Comparison of ENCODE assay signal across 1 cellular context in the genomic region with DNA sequence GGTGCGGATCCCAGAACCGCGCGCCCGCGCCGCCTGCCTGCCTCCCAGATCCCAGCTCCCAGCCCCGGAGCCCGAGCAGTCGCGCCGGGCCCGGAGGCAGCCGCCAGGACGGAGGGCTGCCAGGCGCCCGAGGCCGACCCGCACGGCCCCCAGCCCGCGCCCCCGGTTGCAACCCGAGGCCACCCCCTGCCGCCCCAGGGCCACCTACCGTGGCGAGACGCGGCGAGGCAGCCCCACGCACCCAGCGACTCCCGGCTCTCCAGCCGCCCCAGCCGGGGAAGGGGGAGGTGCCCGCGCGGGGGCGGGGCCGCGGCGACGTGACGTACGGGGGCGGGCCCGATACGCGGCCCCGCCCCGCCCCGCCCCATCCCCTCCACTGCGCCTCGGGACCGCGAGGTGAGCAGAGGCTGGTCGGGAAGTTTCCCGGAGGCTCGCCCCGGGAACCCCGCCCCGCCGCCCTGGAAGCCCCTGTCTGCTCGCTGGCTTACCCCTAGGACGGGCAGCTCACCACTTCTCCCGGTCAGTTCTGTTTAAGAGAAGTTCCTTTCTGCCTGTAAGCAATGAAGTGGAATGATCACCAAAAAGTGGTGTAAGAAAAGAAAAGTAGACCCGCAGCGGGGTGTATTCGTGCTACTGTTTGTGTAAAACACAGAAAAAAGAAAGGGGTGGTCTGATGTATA.
TF ChIP-seq lines count a peak whose summit lies in the region.

Gene TPST2 (minus strand): TSS at position 288 of the 680 bp plus-strand sequence. CDS start 48,502 bp downstream, outside the sequence.

TF ChIP-seq in HepG2, 621 proteins besides CTCF, POLR2A, EP300 and RAD21 (continued from another document and continues in another):
- TF ChIP-seq, protein P1, sequence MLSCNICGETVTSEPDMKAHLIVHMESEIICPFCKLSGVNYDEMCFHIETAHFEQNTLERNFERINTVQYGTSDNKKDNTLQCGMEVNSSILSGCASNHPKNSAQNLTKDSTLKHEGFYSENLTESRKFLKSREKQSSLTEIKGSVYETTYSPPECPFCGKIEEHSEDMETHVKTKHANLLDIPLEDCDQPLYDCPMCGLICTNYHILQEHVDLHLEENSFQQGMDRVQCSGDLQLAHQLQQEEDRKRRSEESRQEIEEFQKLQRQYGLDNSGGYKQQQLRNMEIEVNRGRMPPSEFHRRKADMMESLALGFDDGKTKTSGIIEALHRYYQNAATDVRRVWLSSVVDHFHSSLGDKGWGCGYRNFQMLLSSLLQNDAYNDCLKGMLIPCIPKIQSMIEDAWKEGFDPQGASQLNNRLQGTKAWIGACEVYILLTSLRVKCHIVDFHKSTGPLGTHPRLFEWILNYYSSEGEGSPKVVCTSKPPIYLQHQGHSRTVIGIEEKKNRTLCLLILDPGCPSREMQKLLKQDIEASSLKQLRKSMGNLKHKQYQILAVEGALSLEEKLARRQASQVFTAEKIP (CRISPR knock-in tag; IDR thresholded peaks at IDR 0.05; ENCODE audit: borderline replicate concordance), result no peak
- TF ChIP-seq ZBTB8A (CRISPR knock-in tag; IDR thresholded peaks at IDR 0.05; ENCODE audit: borderline replicate concordance, low read depth) (no peak), ZNF784 (CRISPR knock-in tag; IDR thresholded peaks at IDR 0.05; ENCODE audit: borderline replicate concordance) (no peak), ZNF207 (IDR thresholded peaks at IDR 0.05; ENCODE audit: borderline replicate concordance) (no peak), KAT7 (CRISPR knock-in tag; IDR thresholded peaks at IDR 0.05; ENCODE audit: borderline replicate concordance) (no peak), ZBTB43 (CRISPR knock-in tag; conservative IDR thresholded peaks at IDR 0.05) (no peak), ZNF468 (CRISPR knock-in tag; IDR thresholded peaks at IDR 0.05) (no peak), ZNF383 (CRISPR knock-in tag; IDR thresholded peaks at IDR 0.05; ENCODE audit: borderline replicate concordance) (no peak), ZNF382 (CRISPR knock-in tag; IDR thresholded peaks at IDR 0.05; ENCODE audit: borderline replicate concordance) (no peak), POGZ (CRISPR knock-in tag; IDR thresholded peaks at IDR 0.05) (no peak), ZNF431 (CRISPR knock-in tag; IDR thresholded peaks at IDR 0.05; ENCODE audit: borderline replicate concordance, low read depth) (0 out of 2 replicates have a peak, but pooled peaks have one; percentile 33), ZNF33A (CRISPR knock-in tag; IDR thresholded peaks at IDR 0.05; ENCODE audit: borderline replicate concordance) (no peak), ZBTB7B (CRISPR knock-in tag; IDR thresholded peaks at IDR 0.05) (no peak), ZNF775 (CRISPR knock-in tag; IDR thresholded peaks at IDR 0.05; ENCODE audit: borderline replicate concordance) (no peak), HNF4G (IDR thresholded peaks at IDR 0.05; ENCODE audit: borderline replicate concordance, low read depth, low read length) (no peak), HNF4G (CRISPR knock-in tag; IDR thresholded peaks at IDR 0.05; ENCODE audit: borderline replicate concordance, low read depth) (no peak), TFAP4 (IDR thresholded peaks at IDR 0.05; ENCODE audit: borderline replicate concordance, low read depth) (0 out of 2 replicates have a peak, but pooled peaks have one; percentile 21), ZNF562 (CRISPR knock-in tag; IDR thresholded peaks at IDR 0.05; ENCODE audit: borderline replicate concordance) (no peak), GABPB1 (CRISPR knock-in tag; IDR thresholded peaks at IDR 0.05) (peak; percentile 21; the same call in 1 of the 2 replicates), REXO4 (CRISPR knock-in tag; IDR thresholded peaks at IDR 0.05; ENCODE audit: borderline replicate concordance) (no peak), ZNF367 (CRISPR knock-in tag; IDR thresholded peaks at IDR 0.05; ENCODE audit: borderline replicate concordance) (no peak)
- TF ChIP-seq, protein P2, sequence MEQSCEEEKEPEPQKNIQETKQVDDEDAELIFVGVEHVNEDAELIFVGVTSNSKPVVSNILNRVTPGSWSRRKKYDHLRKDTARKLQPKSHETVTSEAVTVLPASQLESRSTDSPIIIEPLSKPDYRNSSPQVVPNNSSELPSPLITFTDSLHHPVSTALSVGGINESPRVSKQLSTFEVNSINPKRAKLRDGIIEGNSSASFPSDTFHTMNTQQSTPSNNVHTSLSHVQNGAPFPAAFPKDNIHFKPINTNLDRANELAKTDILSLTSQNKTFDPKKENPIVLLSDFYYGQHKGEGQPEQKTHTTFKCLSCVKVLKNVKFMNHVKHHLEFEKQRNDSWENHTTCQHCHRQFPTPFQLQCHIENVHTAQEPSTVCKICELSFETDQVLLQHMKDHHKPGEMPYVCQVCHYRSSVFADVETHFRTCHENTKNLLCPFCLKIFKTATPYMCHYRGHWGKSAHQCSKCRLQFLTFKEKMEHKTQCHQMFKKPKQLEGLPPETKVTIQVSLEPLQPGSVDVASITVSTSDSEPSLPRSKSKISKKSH (CRISPR knock-in tag; IDR thresholded peaks at IDR 0.05; ENCODE audit: borderline replicate concordance), result no peak
- TF ChIP-seq, protein P3, sequence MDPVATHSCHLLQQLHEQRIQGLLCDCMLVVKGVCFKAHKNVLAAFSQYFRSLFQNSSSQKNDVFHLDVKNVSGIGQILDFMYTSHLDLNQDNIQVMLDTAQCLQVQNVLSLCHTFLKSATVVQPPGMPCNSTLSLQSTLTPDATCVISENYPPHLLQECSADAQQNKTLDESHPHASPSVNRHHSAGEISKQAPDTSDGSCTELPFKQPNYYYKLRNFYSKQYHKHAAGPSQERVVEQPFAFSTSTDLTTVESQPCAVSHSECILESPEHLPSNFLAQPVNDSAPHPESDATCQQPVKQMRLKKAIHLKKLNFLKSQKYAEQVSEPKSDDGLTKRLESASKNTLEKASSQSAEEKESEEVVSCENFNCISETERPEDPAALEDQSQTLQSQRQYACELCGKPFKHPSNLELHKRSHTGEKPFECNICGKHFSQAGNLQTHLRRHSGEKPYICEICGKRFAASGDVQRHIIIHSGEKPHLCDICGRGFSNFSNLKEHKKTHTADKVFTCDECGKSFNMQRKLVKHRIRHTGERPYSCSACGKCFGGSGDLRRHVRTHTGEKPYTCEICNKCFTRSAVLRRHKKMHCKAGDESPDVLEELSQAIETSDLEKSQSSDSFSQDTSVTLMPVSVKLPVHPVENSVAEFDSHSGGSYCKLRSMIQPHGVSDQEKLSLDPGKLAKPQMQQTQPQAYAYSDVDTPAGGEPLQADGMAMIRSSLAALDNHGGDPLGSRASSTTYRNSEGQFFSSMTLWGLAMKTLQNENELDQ (CRISPR knock-in tag; IDR thresholded peaks at IDR 0.05; ENCODE audit: borderline replicate concordance), result no peak
- TF ChIP-seq, protein P4, sequence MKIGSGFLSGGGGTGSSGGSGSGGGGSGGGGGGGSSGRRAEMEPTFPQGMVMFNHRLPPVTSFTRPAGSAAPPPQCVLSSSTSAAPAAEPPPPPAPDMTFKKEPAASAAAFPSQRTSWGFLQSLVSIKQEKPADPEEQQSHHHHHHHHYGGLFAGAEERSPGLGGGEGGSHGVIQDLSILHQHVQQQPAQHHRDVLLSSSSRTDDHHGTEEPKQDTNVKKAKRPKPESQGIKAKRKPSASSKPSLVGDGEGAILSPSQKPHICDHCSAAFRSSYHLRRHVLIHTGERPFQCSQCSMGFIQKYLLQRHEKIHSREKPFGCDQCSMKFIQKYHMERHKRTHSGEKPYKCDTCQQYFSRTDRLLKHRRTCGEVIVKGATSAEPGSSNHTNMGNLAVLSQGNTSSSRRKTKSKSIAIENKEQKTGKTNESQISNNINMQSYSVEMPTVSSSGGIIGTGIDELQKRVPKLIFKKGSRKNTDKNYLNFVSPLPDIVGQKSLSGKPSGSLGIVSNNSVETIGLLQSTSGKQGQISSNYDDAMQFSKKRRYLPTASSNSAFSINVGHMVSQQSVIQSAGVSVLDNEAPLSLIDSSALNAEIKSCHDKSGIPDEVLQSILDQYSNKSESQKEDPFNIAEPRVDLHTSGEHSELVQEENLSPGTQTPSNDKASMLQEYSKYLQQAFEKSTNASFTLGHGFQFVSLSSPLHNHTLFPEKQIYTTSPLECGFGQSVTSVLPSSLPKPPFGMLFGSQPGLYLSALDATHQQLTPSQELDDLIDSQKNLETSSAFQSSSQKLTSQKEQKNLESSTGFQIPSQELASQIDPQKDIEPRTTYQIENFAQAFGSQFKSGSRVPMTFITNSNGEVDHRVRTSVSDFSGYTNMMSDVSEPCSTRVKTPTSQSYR (CRISPR knock-in tag; IDR thresholded peaks at IDR 0.05; ENCODE audit: borderline replicate concordance), result 0 out of 2 replicates have a peak, but pooled peaks have one; percentile 17
- TF ChIP-seq, protein P5, sequence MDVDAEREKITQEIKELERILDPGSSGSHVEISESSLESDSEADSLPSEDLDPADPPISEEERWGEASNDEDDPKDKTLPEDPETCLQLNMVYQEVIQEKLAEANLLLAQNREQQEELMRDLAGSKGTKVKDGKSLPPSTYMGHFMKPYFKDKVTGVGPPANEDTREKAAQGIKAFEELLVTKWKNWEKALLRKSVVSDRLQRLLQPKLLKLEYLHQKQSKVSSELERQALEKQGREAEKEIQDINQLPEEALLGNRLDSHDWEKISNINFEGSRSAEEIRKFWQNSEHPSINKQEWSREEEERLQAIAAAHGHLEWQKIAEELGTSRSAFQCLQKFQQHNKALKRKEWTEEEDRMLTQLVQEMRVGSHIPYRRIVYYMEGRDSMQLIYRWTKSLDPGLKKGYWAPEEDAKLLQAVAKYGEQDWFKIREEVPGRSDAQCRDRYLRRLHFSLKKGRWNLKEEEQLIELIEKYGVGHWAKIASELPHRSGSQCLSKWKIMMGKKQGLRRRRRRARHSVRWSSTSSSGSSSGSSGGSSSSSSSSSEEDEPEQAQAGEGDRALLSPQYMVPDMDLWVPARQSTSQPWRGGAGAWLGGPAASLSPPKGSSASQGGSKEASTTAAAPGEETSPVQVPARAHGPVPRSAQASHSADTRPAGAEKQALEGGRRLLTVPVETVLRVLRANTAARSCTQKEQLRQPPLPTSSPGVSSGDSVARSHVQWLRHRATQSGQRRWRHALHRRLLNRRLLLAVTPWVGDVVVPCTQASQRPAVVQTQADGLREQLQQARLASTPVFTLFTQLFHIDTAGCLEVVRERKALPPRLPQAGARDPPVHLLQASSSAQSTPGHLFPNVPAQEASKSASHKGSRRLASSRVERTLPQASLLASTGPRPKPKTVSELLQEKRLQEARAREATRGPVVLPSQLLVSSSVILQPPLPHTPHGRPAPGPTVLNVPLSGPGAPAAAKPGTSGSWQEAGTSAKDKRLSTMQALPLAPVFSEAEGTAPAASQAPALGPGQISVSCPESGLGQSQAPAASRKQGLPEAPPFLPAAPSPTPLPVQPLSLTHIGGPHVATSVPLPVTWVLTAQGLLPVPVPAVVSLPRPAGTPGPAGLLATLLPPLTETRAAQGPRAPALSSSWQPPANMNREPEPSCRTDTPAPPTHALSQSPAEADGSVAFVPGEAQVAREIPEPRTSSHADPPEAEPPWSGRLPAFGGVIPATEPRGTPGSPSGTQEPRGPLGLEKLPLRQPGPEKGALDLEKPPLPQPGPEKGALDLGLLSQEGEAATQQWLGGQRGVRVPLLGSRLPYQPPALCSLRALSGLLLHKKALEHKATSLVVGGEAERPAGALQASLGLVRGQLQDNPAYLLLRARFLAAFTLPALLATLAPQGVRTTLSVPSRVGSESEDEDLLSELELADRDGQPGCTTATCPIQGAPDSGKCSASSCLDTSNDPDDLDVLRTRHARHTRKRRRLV (CRISPR knock-in tag; IDR thresholded peaks at IDR 0.05), result no peak
- TF ChIP-seq, protein P6, sequence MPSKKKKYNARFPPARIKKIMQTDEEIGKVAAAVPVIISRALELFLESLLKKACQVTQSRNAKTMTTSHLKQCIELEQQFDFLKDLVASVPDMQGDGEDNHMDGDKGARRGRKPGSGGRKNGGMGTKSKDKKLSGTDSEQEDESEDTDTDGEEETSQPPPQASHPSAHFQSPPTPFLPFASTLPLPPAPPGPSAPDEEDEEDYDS (CRISPR knock-in tag; IDR thresholded peaks at IDR 0.05), result no peak
- TF ChIP-seq, protein P7, sequence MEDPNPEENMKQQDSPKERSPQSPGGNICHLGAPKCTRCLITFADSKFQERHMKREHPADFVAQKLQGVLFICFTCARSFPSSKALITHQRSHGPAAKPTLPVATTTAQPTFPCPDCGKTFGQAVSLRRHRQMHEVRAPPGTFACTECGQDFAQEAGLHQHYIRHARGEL (CRISPR knock-in tag; IDR thresholded peaks at IDR 0.05), result no peak
- TF ChIP-seq, protein P8, sequence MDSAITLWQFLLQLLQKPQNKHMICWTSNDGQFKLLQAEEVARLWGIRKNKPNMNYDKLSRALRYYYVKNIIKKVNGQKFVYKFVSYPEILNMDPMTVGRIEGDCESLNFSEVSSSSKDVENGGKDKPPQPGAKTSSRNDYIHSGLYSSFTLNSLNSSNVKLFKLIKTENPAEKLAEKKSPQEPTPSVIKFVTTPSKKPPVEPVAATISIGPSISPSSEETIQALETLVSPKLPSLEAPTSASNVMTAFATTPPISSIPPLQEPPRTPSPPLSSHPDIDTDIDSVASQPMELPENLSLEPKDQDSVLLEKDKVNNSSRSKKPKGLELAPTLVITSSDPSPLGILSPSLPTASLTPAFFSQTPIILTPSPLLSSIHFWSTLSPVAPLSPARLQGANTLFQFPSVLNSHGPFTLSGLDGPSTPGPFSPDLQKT (CRISPR knock-in tag; IDR thresholded peaks at IDR 0.05; ENCODE audit: borderline replicate concordance), result no peak
